In genomic region chr13:52033039-52033438, GRCh38 we compare ENCODE assay signal across 10 cellular contexts.
"Had no signal": no experiment of that assay in that cellular context is flagged by ENCODE, and none has a peak within 500 bp of the region (broad histone marks: within the 10 kb centered on the region; RNA-seq: fewer than 3 reads in every experiment).

No MANE protein-coding gene starts in this region.

- FAIRE-seq: H54, HTR-8/SVneo, K562 had no signal

- H3K27ac ChIP-seq: GM23248 had no signal

- DNase-seq: GM23248, GOT3, H9, HCEC 1CT, IMR-90, Kasumi-1, KG1 had no signal

- ATAC-seq: K562 had no signal

- H2AFZ ChIP-seq: GM23248 had no signal

- H3K9ac ChIP-seq: GM23248 had no signal

- H3K4me3 ChIP-seq: GM23248, K562 had no signal
